In genomic region chr3:195260286-195260905, GRCh38 we compare ENCODE assay signal across 8 cellular contexts. TPM values are rescaled to one million over a fixed set of nuclear protein-coding genes. Genes with fewer than 3 reads are reported as not detected.
DNase-seq lines count a peak whose midpoint lies in the region; ATAC-seq and TF ChIP-seq lines count a peak whose summit lies in the region.

No MANE protein-coding gene starts in this region.

- no peaks in the 10 kb centered on the region for H3K36me3 ChIP-seq in liver (ENCODE audit: control insufficient read depth in 4 of 4, insufficient read depth in 3 of 4, low read depth in 1 of 4, low read length in 3 of 4)

- 8% methylated on average over 41 of the region's 41 CpGs for WGBS in liver

- H3K27ac ChIP-seq in liver (ENCODE audit: low read depth in 1 of 2, low read length in 2 of 2) (peak overlapping the region; percentile 42 to 53), substantia nigra (ENCODE audit: low read depth, low read length, poor library complexity, severe bottlenecking) (peak overlapping the region; percentile 57)

- TF ChIP-seq CTCF in cardiac fibroblast (IDR thresholded peaks at IDR 0.05; ENCODE audit: low read depth, low read length) (peak; percentile 1), liver (IDR thresholded peaks at IDR 0.05; ENCODE audit: low read depth, low read length, missing input control) (no peak)

- peaks cover 2 to 16% (median 8%) of the 10 kb centered on the region in 4 donors for H3K4me1 ChIP-seq in liver (ENCODE audit: control insufficient read depth in 4 of 4, insufficient read depth in 4 of 4, low read length in 3 of 4)

- H3K27me3 ChIP-seq in liver (ENCODE audit: control insufficient read depth in 4 of 4, insufficient read depth in 4 of 4, low read length in 3 of 4) = no peaks in the 10 kb centered on the region

- peak; percentile 28 for DNase-seq in activated gamma-delta T cell treated with Interleukin-2 at 50 U/mL for 16 hours
- no peak for DNase-seq in activated gamma-delta T cell (lab: John Stamatoyannopoulos, UW)
- DNase-seq in OCI-M2 (lab: John Stamatoyannopoulos, UW; ENCODE audit: unreplicated experiment) = peak; percentile 10
- peak; percentile 13 to 27 for DNase-seq in cardiac fibroblast (ENCODE audit: low read depth in 2 of 2)
- peak in 5 of 49 donors; percentile 36 to 93 (median 48) for DNase-seq in substantia nigra (lab: John Stamatoyannopoulos, UW)
- DNase-seq in stimulated activated CD4-positive, alpha-beta T cell treated with anti-CD3 and anti-CD28 coated beads, Interleukin-4, amount 100 ng/mL, for 1 hour = no peak

- H3K9ac ChIP-seq in liver (ENCODE audit: low read depth in 1 of 2, low read length in 2 of 2) = peak overlapping the region; percentile 1 to 5

- H3K4me3 ChIP-seq in cardiac fibroblast (replicated peaks in 1 of 2; ENCODE audit: low read depth in 2 of 2, low read length in 2 of 2) (peak overlapping the region; percentile 72 to 76), liver (ENCODE audit: low read depth in 1 of 3, low read length in 3 of 3) (peak overlapping the region; percentile 49 to 67 (median 65))

- peak; percentile 4 for ATAC-seq in HG03108 (IDR thresholded peaks at IDR 0.05; ENCODE audit: unreplicated experiment)

- no peak for TF ChIP-seq RAD21 in liver (IDR thresholded peaks at IDR 0.05)

- no peaks in the 10 kb centered on the region for H3K9me3 ChIP-seq in liver (ENCODE audit: control insufficient read depth in 4 of 4, low read length in 3 of 4)

TF ChIP-seq in liver, 16 proteins besides CTCF, POLR2A, EP300 and RAD21:
- no peak for TF ChIP-seq RXRA (IDR thresholded peaks at IDR 0.05)
- TF ChIP-seq SP1 (IDR thresholded peaks at IDR 0.05) = no peak
- TF ChIP-seq MAX (IDR thresholded peaks at IDR 0.05) = no peak
- TF ChIP-seq ZBTB33 (IDR thresholded peaks at IDR 0.05) = no peak
- no peak for TF ChIP-seq HNF4G (IDR thresholded peaks at IDR 0.05)
- no peak for TF ChIP-seq FOXA1 (IDR thresholded peaks at IDR 0.05)
- TF ChIP-seq NR2F2 (IDR thresholded peaks at IDR 0.05) = no peak
- no peak for TF ChIP-seq REST (IDR thresholded peaks at IDR 0.05)
- no peak for TF ChIP-seq TAF1 (conservative IDR thresholded peaks at IDR 0.05)
- TF ChIP-seq ATF3 (IDR thresholded peaks at IDR 0.05) = no peak
- TF ChIP-seq GABPA (IDR thresholded peaks at IDR 0.05 in 1 of 2, conservative IDR thresholded peaks at IDR 0.05 in 1 of 2) = no peak
- no peak for TF ChIP-seq JUND (IDR thresholded peaks at IDR 0.05)
- no peak for TF ChIP-seq YY1 (IDR thresholded peaks at IDR 0.05)
- no peak for TF ChIP-seq HNF4A (conservative IDR thresholded peaks at IDR 0.05)

RNA-seq across cellular contexts. Expression of gene XXYLT1, which starts 10.6 kb away (rescaled TPM):
- 1 to 10 TPM; 3.7 to 7.6 TPM for total RNA-seq in liver
- polyA plus RNA-seq in liver = 1 to 10 TPM in 1 of 2 donors, under 1 TPM in 1; 0.93 to 1.9 TPM

Comparison
In these comparisons a context has a peak if more than half of its experiments do, and no peak if none do; other contexts are left out.
1. DNase-seq: peak in activated gamma-delta T cell treated with Interleukin-2 at 50 U/mL for 16 hours (single experiment), OCI-M2 (single experiment) and cardiac fibroblast (2 of 2); none in activated gamma-delta T cell (single experiment) and stimulated activated CD4-positive, alpha-beta T cell treated with anti-CD3 and anti-CD28 coated beads, Interleukin-4, amount 100 ng/mL, for 1 hour (single experiment).